Comparison of ENCODE assay signal across 21 cellular contexts in the genomic region with DNA sequence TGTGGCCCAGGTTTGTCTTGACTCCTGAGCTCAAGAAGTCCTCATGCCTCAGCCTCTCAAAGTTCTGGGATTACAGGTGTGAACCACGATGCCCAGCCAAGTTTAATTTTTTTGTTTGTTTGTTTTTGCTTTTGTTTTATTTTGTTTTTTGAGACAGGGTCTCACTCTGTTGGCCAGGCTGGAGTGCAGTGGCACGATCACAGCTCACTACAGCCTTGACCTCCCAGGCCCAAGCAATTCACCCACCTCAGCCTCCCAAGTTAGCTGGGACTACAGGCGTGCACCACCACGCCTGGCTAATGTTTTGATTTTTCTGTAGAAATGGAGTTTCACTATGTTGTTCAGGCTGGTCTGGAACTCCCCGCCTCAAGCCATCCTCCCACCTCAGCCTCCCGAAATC. TPM values are rescaled to one million over a fixed set of nuclear protein-coding genes. Genes with fewer than 3 reads are reported as not detected.
DNase-seq lines count a peak whose midpoint lies in the region; ATAC-seq, FAIRE-seq and TF ChIP-seq lines count a peak whose summit lies in the region.
"Had no signal": no experiment of that assay in that cellular context is flagged by ENCODE, and none has a peak within 500 bp of the region (broad histone marks: within the 10 kb centered on the region; RNA-seq: fewer than 3 reads in every experiment).

No MANE protein-coding gene starts in this region.

- H4K20me1 ChIP-seq in HepG2 (ENCODE audit: insufficient read depth, low read length) (no peaks in the 10 kb centered on the region), Karpas-422 (ENCODE audit: insufficient read depth, low read depth, low read length) (no peaks in the 10 kb centered on the region)

- no peaks in the 10 kb centered on the region for H3K9me3 ChIP-seq in HepG2 (ENCODE audit: low read length)
- H3K9me3 ChIP-seq in right lobe of liver, result no peaks in the 10 kb centered on the region
- no peaks in the 10 kb centered on the region for H3K9me3 ChIP-seq in Karpas-422 (ENCODE audit: low read length)
- H3K9me3 ChIP-seq: HAP-1, SK-N-SH had no signal

- no peaks in the 10 kb centered on the region for H3K9me2 ChIP-seq in Karpas-422 (replicated peaks; ENCODE audit: insufficient read depth, low read length)
- H3K9me2 ChIP-seq: SK-N-SH had no signal

- no peaks in the 10 kb centered on the region for H3K36me3 Mint-ChIP-seq in WTC11
- H3K36me3 Mint-ChIP-seq: CD4-positive, alpha-beta memory T cell had no signal

- H3K27me3 Mint-ChIP-seq in WTC11 (ENCODE audit: low read depth), result no peaks in the 10 kb centered on the region; the same call in 1 of the 2 replicates

- 67% methylated on average over 6 of the region's 6 CpGs for WGBS in HepG2 (ENCODE audit: low lambda C conversion rate)
- 94% methylated on average over 6 of the region's 6 CpGs for WGBS in right lobe of liver (ENCODE audit: insufficient coverage, low coverage, low lambda C conversion rate, missing lambda C conversion rate)

- no peak for ATAC-seq in HepG2
- no peak for ATAC-seq in right lobe of liver
- ATAC-seq in WTC11, result no peak
- no peak for ATAC-seq in foreskin keratinocyte
- no peak for ATAC-seq in left ventricle myocardium superior

- H3K4me2 ChIP-seq in HepG2 (ENCODE audit: low read depth, low read length), result no peak overlapping the region
- no peak overlapping the region for H3K4me2 ChIP-seq in Karpas-422 (ENCODE audit: low read depth, low read length, poor library complexity, severe bottlenecking)
- H3K4me2 ChIP-seq: SK-N-SH had no signal

- H3K9ac ChIP-seq in HepG2 (ENCODE audit: insufficient read depth, low read depth, low read length), result no peak overlapping the region
- H3K9ac ChIP-seq in Karpas-422 (ENCODE audit: low read length), result no peak overlapping the region; the same call in 1 of the 2 replicates
- H3K9ac ChIP-seq: SK-N-SH had no signal

- FAIRE-seq in HepG2 (lab: Jason Lieb, UNC), result no peak
- FAIRE-seq: A204.1, RCC 7860 had no signal

- peaks cover 9% of the 10 kb centered on the region for H3K4me1 Mint-ChIP-seq in WTC11

- H3K9me3 Mint-ChIP-seq in WTC11, result no peaks in the 10 kb centered on the region
- H3K9me3 Mint-ChIP-seq: CD4-positive, alpha-beta memory T cell had no signal

- intact Hi-C loops in HepG2 (cut with micrococcal nuclease; ENCODE audit: unreplicated experiment) (no loop called here), right lobe of liver (cut with DNase I) (no loop called here), left ventricle myocardium superior (cut with micrococcal nuclease) (no loop called here)

- TF ChIP-seq POLR2A in HepG2 (IDR thresholded peaks at IDR 0.05; ENCODE audit: insufficient read depth in 1 of 2, low read depth in 2 of 2, low read length in 2 of 2) (no peak), right lobe of liver (IDR thresholded peaks at IDR 0.05) (no peak)

- H3K27ac ChIP-seq in HepG2 (ENCODE audit: extremely low read length, insufficient read depth, low read length) (no peak overlapping the region), right lobe of liver (no peak overlapping the region), Karpas-422 (ENCODE audit: low read length) (peak overlapping the region; percentile 49), foreskin keratinocyte (no peak overlapping the region)

- H3K4me1 ChIP-seq in HepG2 (ENCODE audit: insufficient read depth, low read length), result peaks cover 20% of the 10 kb centered on the region
- H3K4me1 ChIP-seq in right lobe of liver, result no peaks in the 10 kb centered on the region
- peaks cover 45% of the 10 kb centered on the region for H3K4me1 ChIP-seq in Karpas-422 (ENCODE audit: low read length)
- no peaks in the 10 kb centered on the region for H3K4me1 ChIP-seq in foreskin keratinocyte

- in situ Hi-C loops in HepG2 (cut with HindIII; ENCODE audit: extremely low pct_ligation_motif_present, low pct_unique_long_range_greater_than_20kb), result no loop called here

- no peak for DNase-seq in HepG2 (ENCODE audit: low spot score)
- DNase-seq in right lobe of liver, result no peak
- DNase-seq in Karpas-422, result no peak
- DNase-seq in WTC11 (ENCODE audit: low spot score), result no peak
- DNase-seq in foreskin keratinocyte, result no peak
- DNase-seq in HPDE6-E6E7 (ENCODE audit: extremely low spot score), result no peak
- no peak for DNase-seq in left ventricle myocardium superior
- DNase-seq: CD4-positive, alpha-beta memory T cell; GOT3; NCI-H1092; NCI-H1436; NCI-H187; NCI-H2171; NCI-H226; NCI-H510A; SIG-M5; SK-N-SH; SW 1271 had no signal

- no peak overlapping the region for H3K4me3 ChIP-seq in HepG2 (replicated peaks in 1 of 3; ENCODE audit: insufficient read depth in 1 of 3, low read depth in 2 of 3, low read length in 3 of 3)
- H3K4me3 ChIP-seq in right lobe of liver, result no peak overlapping the region
- H3K4me3 ChIP-seq in Karpas-422 (ENCODE audit: low read length), result no peak overlapping the region
- H3K4me3 ChIP-seq: HAP-1 had no signal

- H3K36me3 ChIP-seq in HepG2 (replicated peaks in 1 of 2; ENCODE audit: control insufficient read depth in 1 of 2, insufficient read depth in 2 of 2, low read length in 2 of 2) (no peaks in the 10 kb centered on the region), right lobe of liver (no peaks in the 10 kb centered on the region), Karpas-422 (ENCODE audit: insufficient read depth, low read length) (no peaks in the 10 kb centered on the region)
- H3K36me3 ChIP-seq: HAP-1 had no signal

- no peaks in the 10 kb centered on the region for H3K79me2 ChIP-seq in HepG2 (ENCODE audit: insufficient read depth, low read length)
- H3K79me2 ChIP-seq in Karpas-422 (ENCODE audit: low read length), result no peaks in the 10 kb centered on the region

- no TSS peak for BruUV-seq in HepG2 (replicated peaks; lab: Mats Ljungman, UMichigan)

- H3K27ac Mint-ChIP-seq in WTC11, result no peak overlapping the region

- TF ChIP-seq EP300 in HepG2 (IDR thresholded peaks at IDR 0.05; ENCODE audit: low read depth in 2 of 2, low read length in 2 of 2), result no peak
- TF ChIP-seq EP300 in HepG2 (CRISPR knock-in tag; IDR thresholded peaks at IDR 0.05; ENCODE audit: borderline replicate concordance), result no peak

- TF ChIP-seq CTCF in HepG2 (CRISPR knock-in tag; IDR thresholded peaks at IDR 0.05) (no peak), right lobe of liver (IDR thresholded peaks at IDR 0.05) (no peak), WTC11 (IDR thresholded peaks at IDR 0.05) (no peak), foreskin keratinocyte (conservative IDR thresholded peaks at IDR 0.05) (no peak)

- H3K4me3 Mint-ChIP-seq in WTC11, result no peak overlapping the region
- H3K4me3 Mint-ChIP-seq: CD4-positive, alpha-beta memory T cell had no signal

- POLR2A ChIA-PET in HepG2 (lab: Yijun Ruan, JAX) (no interaction called here), WTC11 (lab: Charles Lee) (interaction anchor here (0.9 kb wide), 1 partner anchor 29 kb away, joined by 3 read pairs; a partner anchor contains a TSS)

- H3K27me3 ChIP-seq in HepG2 (ENCODE audit: control insufficient read depth in 1 of 2, insufficient read depth in 2 of 2, low read length in 2 of 2) (peaks cover 0 to 13% of the 10 kb centered on the region in 2 experiments; a peak in 3 of 5 replicates), right lobe of liver (no peaks in the 10 kb centered on the region), Karpas-422 (ENCODE audit: low read length) (no peaks in the 10 kb centered on the region), foreskin keratinocyte (no peaks in the 10 kb centered on the region)

- TF ChIP-seq RAD21 in HepG2 (CRISPR knock-in tag; IDR thresholded peaks at IDR 0.05), result no peak

- CTCF ChIA-PET in HepG2 (lab: Yijun Ruan, JAX; ENCODE audit: low intra/inter-chr PET ratio, low total read pairs) (no interaction called here), WTC11 (lab: Charles Lee) (interaction anchor here (0.7 to 3.5 kb wide), 2 partner anchors 10 to 83 kb away, joined by 3 to 15 read pairs; no protein-coding TSS in a partner anchor)

- H2AFZ ChIP-seq in HepG2 (ENCODE audit: low read length) (no peak overlapping the region), Karpas-422 (ENCODE audit: low read length) (peak overlapping the region; percentile 84; the same call in 1 of the 2 replicates)

TF ChIP-seq in HepG2, 621 proteins besides CTCF, POLR2A, EP300 and RAD21 (continues in another document):
- TF ChIP-seq ZNF460 (CRISPR knock-in tag; IDR thresholded peaks at IDR 0.05; ENCODE audit: borderline replicate concordance), result peak; percentile 40; the same call in 1 of the 2 replicates
- TF ChIP-seq ZSCAN25 (CRISPR knock-in tag; IDR thresholded peaks at IDR 0.05), result no peak

TF ChIP-seq in WTC11, 78 proteins besides CTCF, POLR2A, EP300 and RAD21:
- TF ChIP-seq ZNF121 (CRISPR knock-in tag; IDR thresholded peaks at IDR 0.05), result peak; percentile 56; the same call in 1 of the 2 replicates
- TF ChIP-seq FOXP1 (CRISPR knock-in tag; IDR thresholded peaks at IDR 0.05; ENCODE audit: borderline replicate concordance), result no peak
TF ChIP-seq in WTC11: peak in this region for 1.

RNA-seq across cellular contexts. Expression of a gene that starts 29.4 kb away (rescaled TPM):
- 206 and 311 TPM in 2 replicates for total RNA-seq in HepG2 (2016; rRNA removed; fragmentation: Illumina TruSeq; extraction: Trizol)
- total RNA-seq in HepG2 (2016; cell fraction: cytosol; rRNA removed; fragmentation: Illumina TruSeq; extraction: Trizol; ENCODE audit: low read depth), result 27.8 and 28.9 TPM in 2 replicates
- total RNA-seq in HepG2 (2016; cell fraction: insoluble cytoplasmic fraction; rRNA removed; fragmentation: Illumina TruSeq; extraction: Trizol), result 208 and 306 TPM in 2 replicates
- 98.9 and 106 TPM in 2 replicates for total RNA-seq in HepG2 (2016; cell fraction: membrane; rRNA removed; fragmentation: Illumina TruSeq; extraction: Trizol)
- 101 and 108 TPM in 2 replicates for total RNA-seq in HepG2 (2016; cell fraction: nucleus; rRNA removed; fragmentation: Illumina TruSeq; extraction: Trizol)
- polyA plus RNA-seq in HepG2 (2011; rRNA removed), result 174 and 226 TPM in 2 replicates
- 101 and 153 TPM in 2 replicates for polyA plus RNA-seq in HepG2 (2011; cell fraction: cytosol; rRNA removed)
- 26.7 and 44.5 TPM in 2 replicates for polyA plus RNA-seq in HepG2 (2011; cell fraction: nucleus; rRNA removed)
- 237 and 266 TPM in 2 replicates for polyA plus RNA-seq in HepG2 (2012)
- polyA plus RNA-seq in HepG2 (2016; cell fraction: cytosol; fragmentation: Illumina TruSeq; extraction: Trizol; ENCODE audit: low read depth), result 46.4 and 51.5 TPM in 2 replicates
- polyA plus RNA-seq in HepG2 (2016; cell fraction: insoluble cytoplasmic fraction; fragmentation: Illumina TruSeq; extraction: Trizol; ENCODE audit: low read depth), result 489 and 498 TPM in 2 replicates
- 122 and 126 TPM in 2 replicates for polyA plus RNA-seq in HepG2 (2016; cell fraction: membrane; fragmentation: Illumina TruSeq; extraction: Trizol; ENCODE audit: low read depth)
- polyA plus RNA-seq in HepG2 (2016; cell fraction: nucleus; fragmentation: Illumina TruSeq; extraction: Trizol; ENCODE audit: insufficient read depth, low read depth), result 219 and 228 TPM in 2 replicates
- 26.5 and 48.9 TPM in 2 replicates for polyA minus RNA-seq in HepG2 (2011; rRNA and poly(A)+ RNA removed; ENCODE audit: low replicate concordance)
- 83.1 and 93.6 TPM in 2 replicates for polyA minus RNA-seq in HepG2 (2011; cell fraction: cytosol; rRNA and poly(A)+ RNA removed)
- polyA minus RNA-seq in HepG2 (2011; cell fraction: nucleus; rRNA and poly(A)+ RNA removed), result 58.2 and 71.1 TPM in 2 replicates
- total RNA-seq in right lobe of liver, result 100 to 1,000 TPM in 1 of 6 experiments, 10 to 100 TPM in 5; 65.0 to 119 (median 81.3) TPM
- total RNA-seq in Karpas-422 (2014; rRNA removed; shearing (Covaris generic); ENCODE audit: low replicate concordance), result 40.1 and 79.1 TPM in 2 replicates
- 112 to 114 TPM (median 113 TPM) in 3 replicates for total RNA-seq in WTC11 (2021)
- total RNA-seq in foreskin keratinocyte, result 135 and 149 TPM in 2 replicates
- polyA plus RNA-seq in foreskin keratinocyte, result 176 and 178 TPM in 2 replicates
- total RNA-seq in left ventricle myocardium superior, result 121 TPM
